Comparison of ENCODE assay signal across 5 cellular contexts in the genomic region with DNA sequence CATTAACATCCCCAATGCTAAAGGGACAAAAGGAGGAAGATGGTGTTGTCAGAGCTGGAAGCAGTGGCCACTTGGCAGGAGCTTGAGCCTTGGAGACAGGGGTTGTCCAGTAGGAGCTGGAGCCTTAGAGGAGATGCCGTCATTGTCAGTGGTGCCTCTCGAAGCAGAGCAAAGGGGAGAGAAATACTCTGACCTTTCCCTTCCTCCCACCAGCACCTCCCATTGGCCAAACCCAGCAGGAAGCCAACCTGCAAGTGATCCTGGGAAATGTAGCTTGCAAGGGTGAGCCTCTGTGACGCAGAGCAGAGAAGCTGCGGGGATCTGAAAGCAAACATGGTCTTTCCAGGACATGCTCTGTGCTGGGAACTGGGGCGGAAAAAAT. TPM values are rescaled to one million over a fixed set of nuclear protein-coding genes. Genes with fewer than 3 reads are reported as not detected.
"Had no signal": no experiment of that assay in that cellular context is flagged by ENCODE, and none has a peak within 500 bp of the region (broad histone marks: within the 10 kb centered on the region; RNA-seq: fewer than 3 reads in every experiment).

No MANE protein-coding gene starts in this region.

- H2AFZ ChIP-seq: GM23338 had no signal

- H3K27ac Mint-ChIP-seq: GM23338, H9, IgD-negative memory B cell had no signal

- H3K4me3 Mint-ChIP-seq: GM23338, H9, IgD-negative memory B cell had no signal

- H3K9me3 Mint-ChIP-seq: GM23338 had no signal

- H3K4me3 ChIP-seq: GM23338 had no signal

- ATAC-seq: GM23338 had no signal

- H3K4me1 Mint-ChIP-seq: IgD-negative memory B cell had no signal

- DNase-seq: H9, HCEC 1CT had no signal

- H3K4me2 ChIP-seq: GM23338 had no signal

RNA-seq across cellular contexts. Expression of gene EVA1A, which starts 52.1 kb away (rescaled TPM):
- total RNA-seq: HT-29 had no signal
- polyA plus RNA-seq: IgD-negative memory B cell had no signal
